ENCODE assay signal across 1 cellular context in the genomic region with DNA sequence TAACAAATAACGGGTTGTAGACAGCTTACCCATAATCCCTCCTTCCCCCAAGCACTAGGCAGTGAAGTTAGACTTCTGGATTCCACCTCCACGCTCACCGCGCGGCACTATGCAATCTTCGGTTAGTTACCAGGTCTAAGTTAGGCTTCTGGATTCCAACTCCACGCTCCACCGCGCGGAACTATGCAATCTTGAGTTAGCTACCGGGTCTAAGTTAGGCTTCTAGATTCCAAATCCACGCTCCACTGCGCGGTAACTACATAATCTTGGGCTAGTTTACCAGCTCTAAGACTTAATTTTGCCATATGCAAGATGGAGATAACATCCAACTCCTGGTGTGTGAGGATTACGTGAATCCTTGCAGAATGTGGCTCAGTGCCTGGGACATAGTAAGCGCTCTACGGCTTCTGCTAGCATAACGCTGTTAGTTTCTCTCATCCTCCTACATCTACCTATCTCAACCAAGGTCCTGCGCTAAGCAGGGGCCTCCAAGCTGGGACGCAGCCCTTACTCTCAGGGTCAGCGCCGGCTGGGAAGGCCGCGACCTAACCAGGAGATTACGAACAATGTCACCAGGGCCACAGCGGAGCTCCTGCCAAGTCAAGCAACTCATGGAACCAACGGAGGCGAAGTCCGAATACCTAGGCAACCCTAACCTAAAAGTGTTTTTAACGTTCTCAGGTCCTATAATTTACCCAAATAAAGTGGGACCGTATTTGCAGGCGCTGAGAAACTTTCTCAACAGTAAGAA.
TF ChIP-seq lines count a peak whose summit lies in the region.

No MANE protein-coding gene starts in this region.

TF ChIP-seq in A549, 52 proteins besides CTCF, POLR2A, EP300 and RAD21 (continued from another document):
- TF ChIP-seq, protein P1, sequence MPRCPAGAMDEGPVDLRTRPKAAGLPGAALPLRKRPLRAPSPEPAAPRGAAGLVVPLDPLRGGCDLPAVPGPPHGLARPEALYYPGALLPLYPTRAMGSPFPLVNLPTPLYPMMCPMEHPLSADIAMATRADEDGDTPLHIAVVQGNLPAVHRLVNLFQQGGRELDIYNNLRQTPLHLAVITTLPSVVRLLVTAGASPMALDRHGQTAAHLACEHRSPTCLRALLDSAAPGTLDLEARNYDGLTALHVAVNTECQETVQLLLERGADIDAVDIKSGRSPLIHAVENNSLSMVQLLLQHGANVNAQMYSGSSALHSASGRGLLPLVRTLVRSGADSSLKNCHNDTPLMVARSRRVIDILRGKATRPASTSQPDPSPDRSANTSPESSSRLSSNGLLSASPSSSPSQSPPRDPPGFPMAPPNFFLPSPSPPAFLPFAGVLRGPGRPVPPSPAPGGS (IDR thresholded peaks at IDR 0.05), result no peak
- peak; percentile 49; the same call in 1 of the 2 replicates for TF ChIP-seq FOSB (CRISPR knock-in tag; IDR thresholded peaks at IDR 0.05)
- TF ChIP-seq CHD2 (IDR thresholded peaks at IDR 0.05; ENCODE audit: low read length, partially characterized antibody), result no peak
- no peak for TF ChIP-seq HOXB5 (CRISPR knock-in tag; IDR thresholded peaks at IDR 0.05)
- no peak for TF ChIP-seq MYC (IDR thresholded peaks at IDR 0.05; ENCODE audit: borderline replicate concordance, low read length)
- no peak for TF ChIP-seq TP53 (CRISPR knock-in tag; IDR thresholded peaks at IDR 0.05)
- TF ChIP-seq ZSCAN20 (CRISPR knock-in tag; IDR thresholded peaks at IDR 0.05), result no peak
- TF ChIP-seq, protein P2, sequence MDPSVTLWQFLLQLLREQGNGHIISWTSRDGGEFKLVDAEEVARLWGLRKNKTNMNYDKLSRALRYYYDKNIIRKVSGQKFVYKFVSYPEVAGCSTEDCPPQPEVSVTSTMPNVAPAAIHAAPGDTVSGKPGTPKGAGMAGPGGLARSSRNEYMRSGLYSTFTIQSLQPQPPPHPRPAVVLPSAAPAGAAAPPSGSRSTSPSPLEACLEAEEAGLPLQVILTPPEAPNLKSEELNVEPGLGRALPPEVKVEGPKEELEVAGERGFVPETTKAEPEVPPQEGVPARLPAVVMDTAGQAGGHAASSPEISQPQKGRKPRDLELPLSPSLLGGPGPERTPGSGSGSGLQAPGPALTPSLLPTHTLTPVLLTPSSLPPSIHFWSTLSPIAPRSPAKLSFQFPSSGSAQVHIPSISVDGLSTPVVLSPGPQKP (IDR thresholded peaks at IDR 0.05; ENCODE audit: low read depth, low read length), result no peak
- TF ChIP-seq POLR2AphosphoS2 (conservative IDR thresholded peaks at IDR 0.05; ENCODE audit: low read length), result no peak
- no peak for TF ChIP-seq SREBF2 (IDR thresholded peaks at IDR 0.05)
- TF ChIP-seq RCOR1 (IDR thresholded peaks at IDR 0.05; ENCODE audit: low read depth, low read length), result no peak
- no peak for TF ChIP-seq BHLHE40 (IDR thresholded peaks at IDR 0.05; ENCODE audit: low read depth, low read length)
- TF ChIP-seq MAFK (IDR thresholded peaks at IDR 0.05; ENCODE audit: partially characterized antibody), result no peak
- TF ChIP-seq, protein P3, sequence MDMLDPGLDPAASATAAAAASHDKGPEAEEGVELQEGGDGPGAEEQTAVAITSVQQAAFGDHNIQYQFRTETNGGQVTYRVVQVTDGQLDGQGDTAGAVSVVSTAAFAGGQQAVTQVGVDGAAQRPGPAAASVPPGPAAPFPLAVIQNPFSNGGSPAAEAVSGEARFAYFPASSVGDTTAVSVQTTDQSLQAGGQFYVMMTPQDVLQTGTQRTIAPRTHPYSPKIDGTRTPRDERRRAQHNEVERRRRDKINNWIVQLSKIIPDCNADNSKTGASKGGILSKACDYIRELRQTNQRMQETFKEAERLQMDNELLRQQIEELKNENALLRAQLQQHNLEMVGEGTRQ (IDR thresholded peaks at IDR 0.05), result no peak
